In the genomic region with DNA sequence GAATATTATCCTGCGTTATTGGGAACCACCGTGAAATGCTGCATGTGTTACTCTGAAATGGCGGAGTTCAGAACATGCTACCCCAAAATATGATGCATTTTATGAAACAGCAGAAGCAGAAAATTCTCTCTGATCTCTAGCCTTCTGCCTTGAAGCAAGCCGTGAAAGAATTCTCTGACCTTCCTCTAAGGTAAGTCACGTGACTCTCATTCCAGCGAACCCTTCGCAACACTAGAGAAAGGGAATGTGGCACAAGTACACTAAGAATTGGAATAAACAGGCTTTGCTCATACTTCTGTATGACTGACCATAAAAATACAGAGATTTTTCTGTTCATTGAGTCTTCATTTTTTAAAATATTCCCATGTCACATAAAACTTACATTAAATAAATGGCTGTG, we compare ENCODE assay signal across 23 cellular contexts.
DNase-seq lines count a peak whose midpoint lies in the region; ATAC-seq, FAIRE-seq and TF ChIP-seq lines count a peak whose summit lies in the region.
"Had no signal": no experiment of that assay in that cellular context is flagged by ENCODE, and none has a peak within 500 bp of the region (broad histone marks: within the 10 kb centered on the region; RNA-seq: fewer than 3 reads in every experiment).

No MANE protein-coding gene starts in this region.

- no peak overlapping the region for H4K8ac ChIP-seq in H1 (ENCODE audit: extremely low read depth, insufficient read depth, low read length)

- intact Hi-C loops in HepG2 (cut with micrococcal nuclease; ENCODE audit: unreplicated experiment) (no loop called here), right lobe of liver (cut with DNase I) (no loop called here)

- no peak overlapping the region for H3K4me3 ChIP-seq in HepG2 (replicated peaks in 1 of 3; ENCODE audit: insufficient read depth in 1 of 3, low read depth in 2 of 3, low read length in 3 of 3)
- no peak overlapping the region for H3K4me3 ChIP-seq in right lobe of liver
- no peak overlapping the region for H3K4me3 ChIP-seq in H1 (ENCODE audit: extremely low read depth in 1 of 4, insufficient read depth in 2 of 4, low read depth in 3 of 4, low read length in 4 of 4)
- H3K4me3 ChIP-seq in neural progenitor cell, result no peak overlapping the region
- H3K4me3 ChIP-seq: BLaER1, GM23338 had no signal

- POLR2A ChIA-PET in HepG2 (lab: Yijun Ruan, JAX), result no interaction called here
- POLR2A ChIA-PET in H1 (lab: Charles Lee; ENCODE audit: partially characterized antibody), result no interaction called here

- no peaks in the 10 kb centered on the region for H3K23me2 ChIP-seq in H1 (ENCODE audit: low read depth, low read length)

- H3K9ac ChIP-seq in HepG2 (ENCODE audit: insufficient read depth, low read depth, low read length) (no peak overlapping the region), H1 (replicated peaks in 1 of 4; ENCODE audit: extremely low read depth in 1 of 4, low read depth in 3 of 4, low read length in 3 of 4) (no peak overlapping the region), neural progenitor cell (no peak overlapping the region)
- H3K9ac ChIP-seq: BLaER1 had no signal

- no peak for TF ChIP-seq EP300 in HepG2 (IDR thresholded peaks at IDR 0.05; ENCODE audit: low read depth in 2 of 2, low read length in 2 of 2)
- no peak for TF ChIP-seq EP300 in HepG2 (CRISPR knock-in tag; IDR thresholded peaks at IDR 0.05; ENCODE audit: borderline replicate concordance)
- no peak for TF ChIP-seq EP300 in H1 (IDR thresholded peaks at IDR 0.05; ENCODE audit: borderline replicate concordance in 1 of 2, low read depth in 2 of 2, low read length in 2 of 2)

- H3K79me1 ChIP-seq in H1 (ENCODE audit: low read depth, low read length), result no peaks in the 10 kb centered on the region

- BruUV-seq in HepG2 (replicated peaks; lab: Mats Ljungman, UMichigan), result no TSS peak

- H3K18ac ChIP-seq in H1 (ENCODE audit: extremely low read depth, low read length), result no peak overlapping the region

- H3K4me3 Mint-ChIP-seq in neural progenitor cell, result no peak overlapping the region
- H3K4me3 Mint-ChIP-seq: B cell; CD4-positive, CD25-positive, alpha-beta regulatory T cell; CD8-positive, alpha-beta T cell; GM23338 had no signal

- H4K5ac ChIP-seq in H1 (ENCODE audit: insufficient read length, low read depth, low read length), result no peak overlapping the region

- H3K4me1 Mint-ChIP-seq in neural progenitor cell, result no peaks in the 10 kb centered on the region
- H3K4me1 Mint-ChIP-seq: B cell; CD4-positive, CD25-positive, alpha-beta regulatory T cell; GM23338 had no signal

- H2BK20ac ChIP-seq in H1 (ENCODE audit: low read length), result no peak overlapping the region

- FAIRE-seq in HepG2 (lab: Jason Lieb, UNC), result no peak
- no peak for FAIRE-seq in H1 (lab: Jason Lieb, UNC)
- FAIRE-seq: A204.1, GM12891, GM18507, H54 had no signal

- H3K14ac ChIP-seq in H1 (ENCODE audit: insufficient read length), result no peak overlapping the region

- DNase-seq in HepG2 (ENCODE audit: low spot score) (no peak), right lobe of liver (no peak), H1 (ENCODE audit: low read depth in 1 of 2, low spot score in 2 of 2) (no peak), neural progenitor cell (ENCODE audit: low spot score) (no peak), DMS 273 (lab: John Stamatoyannopoulos, UW; ENCODE audit: unreplicated experiment) (no peak)
- no peak for DNase-seq in activated effector memory CD4-positive, alpha-beta T cell treated with anti-CD3 and anti-CD28 coated beads, Interleukin-2, amount 50 U/mL, for 16 hours
- DNase-seq: Caco-2; CD4-positive, CD25-positive, alpha-beta regulatory T cell; CD8-positive, alpha-beta T cell; DMS 273 treated with DMSO at 0.1 percent for 48 hours; DMS79; EL; GDM1; HCEC 1CT had no signal

- TF ChIP-seq POLR2A in HepG2 (IDR thresholded peaks at IDR 0.05; ENCODE audit: insufficient read depth in 1 of 2, low read depth in 2 of 2, low read length in 2 of 2) (no peak), right lobe of liver (IDR thresholded peaks at IDR 0.05) (no peak), H1 (IDR thresholded peaks at IDR 0.05; ENCODE audit: control extremely low read depth in 1 of 2, low read depth in 2 of 2, low read length in 2 of 2) (no peak)

- H3K9me3 ChIP-seq in HepG2 (ENCODE audit: low read length) (peaks cover 71% of the 10 kb centered on the region), right lobe of liver (no peaks in the 10 kb centered on the region), H1 (ENCODE audit: insufficient read depth in 2 of 2, low read depth in 1 of 2, low read length in 1 of 2) (no peaks in the 10 kb centered on the region), neural progenitor cell (ENCODE audit: low read depth) (no peaks in the 10 kb centered on the region)
- H3K9me3 ChIP-seq: BLaER1, Caco-2 had no signal

- H3K27me3 ChIP-seq in HepG2 (ENCODE audit: control insufficient read depth in 1 of 2, insufficient read depth in 2 of 2, low read length in 2 of 2) (no peaks in the 10 kb centered on the region), right lobe of liver (no peaks in the 10 kb centered on the region), H1 (replicated peaks in 1 of 4; ENCODE audit: control insufficient read depth in 3 of 4, extremely low read depth in 1 of 4, insufficient read depth in 3 of 4, low read length in 3 of 4) (no peaks in the 10 kb centered on the region), neural progenitor cell (no peaks in the 10 kb centered on the region)
- H3K27me3 ChIP-seq: BLaER1 had no signal

- H3F3A ChIP-seq in neural progenitor cell (ENCODE audit: low read depth), result no peaks in the 10 kb centered on the region

- H3K9me3 Mint-ChIP-seq in neural progenitor cell, result peaks cover 3% of the 10 kb centered on the region

- no peak overlapping the region for H3K56ac ChIP-seq in H1 (replicated peaks; ENCODE audit: insufficient read length, low read depth, low read length)

- H3K27ac ChIP-seq in HepG2 (ENCODE audit: extremely low read length, insufficient read depth, low read length) (no peak overlapping the region), right lobe of liver (no peak overlapping the region), H1 (ENCODE audit: low read depth, low read length) (no peak overlapping the region), neural progenitor cell (no peak overlapping the region)
- H3K27ac ChIP-seq: 22Rv1, BLaER1, C4-2B had no signal

- H4K20me1 ChIP-seq in HepG2 (ENCODE audit: insufficient read depth, low read length) (no peaks in the 10 kb centered on the region), H1 (replicated peaks in 1 of 2; ENCODE audit: control insufficient read depth in 1 of 2, insufficient read depth in 2 of 2, low read length in 2 of 2) (no peaks in the 10 kb centered on the region), neural progenitor cell (ENCODE audit: low read depth) (no peaks in the 10 kb centered on the region)
- H4K20me1 ChIP-seq: BLaER1 had no signal

- 31% methylated on average over 7 of the region's 7 CpGs for WGBS in HepG2 (ENCODE audit: low lambda C conversion rate)
- WGBS in right lobe of liver (ENCODE audit: insufficient coverage, low coverage, low lambda C conversion rate, missing lambda C conversion rate), result 87% methylated on average over 7 of the region's 7 CpGs
- WGBS in H1 (ENCODE audit: extremely low coverage in 1 of 2, insufficient coverage in 1 of 2, insufficient read length in 1 of 2, insufficient replicate concordance in 2 of 2, low coverage in 1 of 2, low lambda C conversion rate in 2 of 2, missing lambda C conversion rate in 1 of 2), 2 experiments, result 93% methylated on average over 7 of the region's 7 CpGs; no CpG with 5 or more reads in 1 of the 2 experiments

- H2BK5ac ChIP-seq in H1 (ENCODE audit: low read depth, low read length), result no peak overlapping the region

- H3K23ac ChIP-seq in H1 (ENCODE audit: insufficient read length), result no peak overlapping the region

- no peak overlapping the region for H2AK5ac ChIP-seq in H1 (ENCODE audit: low read depth, low read length)

- CTCF ChIA-PET in HepG2 (lab: Yijun Ruan, JAX; ENCODE audit: low intra/inter-chr PET ratio, low total read pairs), result no interaction called here
- CTCF ChIA-PET in H1 (lab: Charles Lee; ENCODE audit: partially characterized antibody), result no interaction called here

- H3K4me1 ChIP-seq in HepG2 (ENCODE audit: insufficient read depth, low read length), result no peaks in the 10 kb centered on the region
- no peaks in the 10 kb centered on the region for H3K4me1 ChIP-seq in right lobe of liver
- H3K4me1 ChIP-seq in H1 (replicated peaks in 1 of 4; ENCODE audit: control insufficient read depth in 3 of 4, insufficient read depth in 4 of 4, low read length in 3 of 4), result no peaks in the 10 kb centered on the region
- no peaks in the 10 kb centered on the region for H3K4me1 ChIP-seq in neural progenitor cell
- H3K4me1 ChIP-seq: BLaER1, Caco-2 had no signal

- no peak overlapping the region for H2BK120ac ChIP-seq in H1 (replicated peaks; ENCODE audit: low read depth, low read length)

- H3K4me2 ChIP-seq in HepG2 (ENCODE audit: low read depth, low read length) (no peak overlapping the region), H1 (ENCODE audit: insufficient read depth in 1 of 2, low read depth in 2 of 2, low read length in 2 of 2) (no peak overlapping the region), neural progenitor cell (no peak overlapping the region)
- H3K4me2 ChIP-seq: BLaER1, GM23338 had no signal

- H3K36me3 ChIP-seq in HepG2 (replicated peaks in 1 of 2; ENCODE audit: control insufficient read depth in 1 of 2, insufficient read depth in 2 of 2, low read length in 2 of 2) (no peaks in the 10 kb centered on the region), right lobe of liver (no peaks in the 10 kb centered on the region), H1 (ENCODE audit: control insufficient read depth in 2 of 4, insufficient read depth in 4 of 4, low read length in 3 of 4) (no peaks in the 10 kb centered on the region), neural progenitor cell (no peaks in the 10 kb centered on the region)
- H3K36me3 ChIP-seq: BLaER1 had no signal

- ATAC-seq in HepG2, result no peak
- ATAC-seq in right lobe of liver, result no peak
- ATAC-seq: CD8-positive, alpha-beta T cell; GM23338 had no signal

- no peak overlapping the region for H2BK12ac ChIP-seq in H1 (ENCODE audit: low read depth, low read length)

- no peak overlapping the region for H4K91ac ChIP-seq in H1 (replicated peaks; ENCODE audit: insufficient read length, low read length)

- no peak overlapping the region for H3K4ac ChIP-seq in H1 (replicated peaks; ENCODE audit: insufficient read length, low read depth, low read length)

- H2BK15ac ChIP-seq in H1 (ENCODE audit: low read length), result no peak overlapping the region

- no peak overlapping the region for H3K27ac Mint-ChIP-seq in neural progenitor cell
- H3K27ac Mint-ChIP-seq: B cell; CD4-positive, CD25-positive, alpha-beta regulatory T cell; CD8-positive, alpha-beta T cell; GM23338 had no signal

- H3K79me2 ChIP-seq in HepG2 (ENCODE audit: insufficient read depth, low read length), result no peaks in the 10 kb centered on the region
- no peaks in the 10 kb centered on the region for H3K79me2 ChIP-seq in H1 (ENCODE audit: control insufficient read depth in 1 of 2, insufficient read depth in 2 of 2, low read length in 2 of 2)
- H3K79me2 ChIP-seq in neural progenitor cell (ENCODE audit: low read depth), result no peaks in the 10 kb centered on the region

- no peak overlapping the region for H2AFZ ChIP-seq in HepG2 (ENCODE audit: low read length)
- peak overlapping the region; percentile 86 for H2AFZ ChIP-seq in H1 (ENCODE audit: low read length)
- H2AFZ ChIP-seq in neural progenitor cell (replicated peaks), result peak overlapping the region; percentile 37
- H2AFZ ChIP-seq: GM23338 had no signal

- no peaks in the 10 kb centered on the region for H3K36me3 Mint-ChIP-seq in neural progenitor cell
- H3K36me3 Mint-ChIP-seq: CD4-positive, CD25-positive, alpha-beta regulatory T cell; CD8-positive, alpha-beta T cell had no signal

- TF ChIP-seq CTCF in HepG2 (CRISPR knock-in tag; IDR thresholded peaks at IDR 0.05) (no peak), right lobe of liver (IDR thresholded peaks at IDR 0.05) (no peak), H1 (IDR thresholded peaks at IDR 0.05; ENCODE audit: control extremely low read depth in 1 of 3, insufficient read depth in 1 of 3, low read depth in 1 of 3, low read length in 3 of 3) (no peak), neural progenitor cell (IDR thresholded peaks at IDR 0.05) (no peak)

- in situ Hi-C loops in HepG2 (cut with HindIII; ENCODE audit: extremely low pct_ligation_motif_present, low pct_unique_long_range_greater_than_20kb), result no loop called here

- H3K27me3 Mint-ChIP-seq in neural progenitor cell (ENCODE audit: insufficient read depth, low read depth), result no peaks in the 10 kb centered on the region
- H3K27me3 Mint-ChIP-seq: B cell; CD4-positive, CD25-positive, alpha-beta regulatory T cell had no signal

- TF ChIP-seq RAD21 in HepG2 (CRISPR knock-in tag; IDR thresholded peaks at IDR 0.05), result no peak
- TF ChIP-seq RAD21 in H1 (IDR thresholded peaks at IDR 0.05 in 1 of 2, conservative IDR thresholded peaks at IDR 0.05 in 1 of 2; ENCODE audit: low read depth in 2 of 2, low read length in 2 of 2), result no peak
